8 cellular contexts compared by ENCODE assay signal in genomic region chr19:19385131-19385899, GRCh38. TPM values are rescaled to one million over a fixed set of nuclear protein-coding genes. Genes with fewer than 3 reads are reported as not detected.
DNase-seq lines count a peak whose midpoint lies in the region; ATAC-seq and TF ChIP-seq lines count a peak whose summit lies in the region.

No MANE protein-coding gene starts in this region.

- H3K9me3 Mint-ChIP-seq in activated T-cell treated with anti-CD3 and anti-CD28 coated beads, Interleukin-2, amount 50 U/mL, for 4 hours = no peaks in the 10 kb centered on the region

- DNase-seq in DMS79 (lab: John Stamatoyannopoulos, UW) (peak; percentile 99), KBM-7 (peak; percentile 100), PC-9 (peak; percentile 99 to 100)
- peak; percentile 99 for DNase-seq in activated T-cell treated with anti-CD3 and anti-CD28 coated beads, Interleukin-2, amount 50 U/mL, for 4 hours
- DNase-seq in stimulated activated CD8-positive, alpha-beta memory T cell treated with anti-CD3 and anti-CD28 coated beads, Interleukin-4, amount 100 ng/mL, for 48 hours = peak; percentile 100

- H3K27me3 ChIP-seq in PC-9 (ENCODE audit: insufficient read depth, low read depth) (no peaks in the 10 kb centered on the region), esophagus (ENCODE audit: control insufficient read depth in 1 of 2, insufficient read depth in 2 of 2, low read length in 2 of 2) (no peaks in the 10 kb centered on the region), mucosa of stomach (ENCODE audit: control insufficient read depth, insufficient read depth, low read length) (no peaks in the 10 kb centered on the region)

- H3K36me3 Mint-ChIP-seq in activated T-cell treated with anti-CD3 and anti-CD28 coated beads, Interleukin-2, amount 50 U/mL, for 4 hours (ENCODE audit: insufficient read depth) = peaks cover 3% of the 10 kb centered on the region

- CTCF ChIA-PET in PC-9 (lab: Charles Lee) = no interaction called here

- H2AFZ ChIP-seq in PC-9 = peak overlapping the region; percentile 96

- no peaks in the 10 kb centered on the region for H3K9me2 ChIP-seq in PC-9 (ENCODE audit: insufficient read depth)

- H3K27ac ChIP-seq in PC-9 = peak overlapping the region; percentile 68
- peak overlapping the region; percentile 82 to 94 for H3K27ac ChIP-seq in esophagus (ENCODE audit: low read depth in 2 of 2, low read length in 1 of 2)

- H3K4me2 ChIP-seq in PC-9 = peak overlapping the region; percentile 93

- H3K79me2 ChIP-seq in PC-9 (ENCODE audit: low read depth) = peaks cover 58% of the 10 kb centered on the region

- H3K9me3 ChIP-seq in PC-9 (ENCODE audit: insufficient read depth, low read depth) (no peaks in the 10 kb centered on the region), esophagus (ENCODE audit: control insufficient read depth in 2 of 2, insufficient read depth in 1 of 2, low read depth in 1 of 2, low read length in 1 of 2) (no peaks in the 10 kb centered on the region), mucosa of stomach (ENCODE audit: control insufficient read depth, low read length) (no peaks in the 10 kb centered on the region)

- TF ChIP-seq CTCF in PC-9 (conservative IDR thresholded peaks at IDR 0.05) = no peak

- no TSS peak for BruUV-seq in PC-9 (replicated peaks; lab: Mats Ljungman, UMichigan)

- peak; percentile 91 for ATAC-seq in GM21723 (IDR thresholded peaks at IDR 0.05; ENCODE audit: unreplicated experiment)
- peak; percentile 93 to 94 for ATAC-seq in activated T-cell treated with anti-CD3 and anti-CD28 coated beads, Interleukin-2, amount 50 U/mL, for 4 hours

- POLR2A ChIA-PET in PC-9 (lab: Charles Lee; ENCODE audit: unreplicated experiment) = interaction anchor here (0.6 to 1.1 kb wide), 4 partner anchors 8 to 391 kb away, joined by 4 to 12 read pairs (median 8); partner anchors contain the start of gene NDUFA13

- in situ Hi-C loops in KBM-7 (cut with MboI; ENCODE audit: low pct_unique_long_range_greater_than_20kb, low sequenced_read_pairs) = no loop called here

- intact Hi-C loops in PC-9 (cut with micrococcal nuclease; ENCODE audit: unreplicated experiment) = loop anchor here (1.0 kb wide), 2 partner anchors 19 to 20 kb away; partner anchors contain the start of gene GATAD2A

- peak overlapping the region; percentile 87 for H3K4me3 Mint-ChIP-seq in activated T-cell treated with anti-CD3 and anti-CD28 coated beads, Interleukin-2, amount 50 U/mL, for 4 hours

- H3K9ac ChIP-seq in mucosa of stomach (ENCODE audit: low read length) = peak overlapping the region; percentile 86

- no peaks in the 10 kb centered on the region; the same call in 1 of the 2 replicates for H4K20me1 ChIP-seq in PC-9 (ENCODE audit: insufficient read depth)

- peaks cover 39% of the 10 kb centered on the region for H3K4me1 Mint-ChIP-seq in activated T-cell treated with anti-CD3 and anti-CD28 coated beads, Interleukin-2, amount 50 U/mL, for 4 hours (ENCODE audit: low read depth)

- peaks cover 28% of the 10 kb centered on the region; the same call in 1 of the 2 replicates for H3F3A ChIP-seq in PC-9 (ENCODE audit: insufficient read depth, low read depth)

- H3K4me1 ChIP-seq in PC-9 (replicated peaks; ENCODE audit: insufficient read depth) = peaks cover 33% of the 10 kb centered on the region
- peaks cover 0 to 3% of the 10 kb centered on the region in 2 donors for H3K4me1 ChIP-seq in esophagus (ENCODE audit: control insufficient read depth in 2 of 2, insufficient read depth in 2 of 2, low read length in 1 of 2)
- H3K4me1 ChIP-seq in mucosa of stomach (ENCODE audit: control insufficient read depth, insufficient read depth, low read length) = peaks cover 50% of the 10 kb centered on the region

- H3K36me3 ChIP-seq in PC-9 (ENCODE audit: low read depth) (no peaks in the 10 kb centered on the region; the same call in 1 of the 2 replicates), esophagus (ENCODE audit: control insufficient read depth in 2 of 2, insufficient read depth in 2 of 2, low read length in 1 of 2) (no peaks in the 10 kb centered on the region), mucosa of stomach (ENCODE audit: control insufficient read depth, insufficient read depth, low read length) (no peaks in the 10 kb centered on the region)

- no peaks in the 10 kb centered on the region for H3K27me3 Mint-ChIP-seq in activated T-cell treated with anti-CD3 and anti-CD28 coated beads, Interleukin-2, amount 50 U/mL, for 4 hours (ENCODE audit: low read depth)

- H3K4me3 ChIP-seq in PC-9 (peak overlapping the region; percentile 56), esophagus (ENCODE audit: low read depth in 1 of 2, low read length in 2 of 2) (peak overlapping the region; percentile 71 to 83), mucosa of stomach (ENCODE audit: low read length) (peak overlapping the region; percentile 56)

- 1% methylated on average over 69 to 75 of the region's 75 CpGs for WGBS in esophagus, 2 donors

RNA-seq across cellular contexts. Expression of gene GATAD2A, which starts 20.2 kb away (rescaled TPM):
- 97.8 and 129 TPM in 2 replicates for total RNA-seq in PC-9 (2021)
- 100 to 1,000 TPM; 187 to 240 (median 205) TPM for total RNA-seq in activated T-cell treated with anti-CD3 and anti-CD28 coated beads, Interleukin-2, amount 50 U/mL, for 4 hours
- polyA plus RNA-seq in esophagus = 10 to 100 TPM; 13.9 to 21.0 TPM

Comparison
In these comparisons a context has a peak if more than half of its experiments do, and no peak if none do; other contexts are left out.
1. Peak in every context shown above with its lines: DNase-seq, ATAC-seq, H3K4me3 ChIP-seq and H3K27ac ChIP-seq.